ENCODE assay signal across 15 cellular contexts in genomic region chr10:104766341-104766740, GRCh38.
DNase-seq lines count a peak whose midpoint lies in the region; ATAC-seq and TF ChIP-seq lines count a peak whose summit lies in the region.
"Had no signal": no experiment of that assay in that cellular context is flagged by ENCODE, and none has a peak within 500 bp of the region (broad histone marks: within the 10 kb centered on the region; RNA-seq: fewer than 3 reads in every experiment).

No MANE protein-coding gene starts in this region.

- intact Hi-C loops in esophagus muscularis mucosa (cut with DNase I) = no loop called here

- H3K27me3 ChIP-seq in RWPE2 (ENCODE audit: insufficient read depth, poor library complexity, severe bottlenecking) = no peaks in the 10 kb centered on the region
- no peaks in the 10 kb centered on the region for H3K27me3 ChIP-seq in foreskin keratinocyte
- no peaks in the 10 kb centered on the region for H3K27me3 ChIP-seq in esophagus muscularis mucosa
- H3K27me3 ChIP-seq: tibial nerve had no signal

- no peaks in the 10 kb centered on the region for H3K36me3 ChIP-seq in RWPE2 (ENCODE audit: low read depth)
- H3K36me3 ChIP-seq in esophagus muscularis mucosa = no peaks in the 10 kb centered on the region
- H3K36me3 ChIP-seq: spleen, tibial nerve had no signal

- H3K9me3 Mint-ChIP-seq in activated naive CD4-positive, alpha-beta T cell treated with anti-CD3 and anti-CD28 coated beads, Interleukin-2, amount 50 U/mL, for 72 hours = no peaks in the 10 kb centered on the region
- H3K9me3 Mint-ChIP-seq: effector memory CD8-positive, alpha-beta T cell had no signal

- WGBS in esophagus muscularis mucosa = 25% methylated on average over 2 of the region's 2 CpGs

- ATAC-seq in activated naive CD4-positive, alpha-beta T cell treated with anti-CD3 and anti-CD28 coated beads, Interleukin-2, amount 50 U/mL, for 72 hours = peak; percentile 67 to 71
- ATAC-seq in RWPE2 (ENCODE audit: low read depth) = peak; percentile 50; the same call in 2 of the 3 replicates
- peak; percentile 48 for ATAC-seq in foreskin keratinocyte
- no peak for ATAC-seq in GM21528 (IDR thresholded peaks at IDR 0.05; ENCODE audit: low FRiP score, unreplicated experiment)
- ATAC-seq in HG03439 (IDR thresholded peaks at IDR 0.05; ENCODE audit: unreplicated experiment) = no peak
- no peak for ATAC-seq in HG03565 (IDR thresholded peaks at IDR 0.05; ENCODE audit: unreplicated experiment)
- ATAC-seq: effector memory CD8-positive, alpha-beta T cell had no signal

- TF ChIP-seq CTCF in RWPE2 (IDR thresholded peaks at IDR 0.05; ENCODE audit: poor library complexity, severe bottlenecking) = no peak
- TF ChIP-seq CTCF in foreskin keratinocyte (conservative IDR thresholded peaks at IDR 0.05) = no peak
- TF ChIP-seq CTCF in esophagus muscularis mucosa (IDR thresholded peaks at IDR 0.05) = no peak

- H3K27ac ChIP-seq in RWPE2 (ENCODE audit: poor library complexity, severe bottlenecking) (no peak overlapping the region), foreskin keratinocyte (no peak overlapping the region), esophagus muscularis mucosa (replicated peaks in 1 of 4) (no peak overlapping the region)
- H3K27ac ChIP-seq: spleen had no signal

- H3K36me3 Mint-ChIP-seq in activated naive CD4-positive, alpha-beta T cell treated with anti-CD3 and anti-CD28 coated beads, Interleukin-2, amount 50 U/mL, for 72 hours = no peaks in the 10 kb centered on the region
- H3K36me3 Mint-ChIP-seq: brain had no signal

- no peak for TF ChIP-seq POLR2A in esophagus muscularis mucosa (IDR thresholded peaks at IDR 0.05; ENCODE audit: low read depth)

- no peak overlapping the region for H3K27ac Mint-ChIP-seq in activated naive CD4-positive, alpha-beta T cell treated with anti-CD3 and anti-CD28 coated beads, Interleukin-2, amount 50 U/mL, for 72 hours
- H3K27ac Mint-ChIP-seq: brain; effector memory CD8-positive, alpha-beta T cell had no signal

- TF ChIP-seq EP300 in esophagus muscularis mucosa (IDR thresholded peaks at IDR 0.05) = no peak

- no peak for DNase-seq in activated naive CD4-positive, alpha-beta T cell treated with anti-CD3 and anti-CD28 coated beads, Interleukin-2, amount 50 U/mL, for 72 hours (ENCODE audit: low spot score in 2 of 2)
- DNase-seq in activated naive CD4-positive, alpha-beta T cell treated with Interleukin-2 at 50 U/mL for 16 hours = no peak
- no peak for DNase-seq in RWPE2 (ENCODE audit: low spot score)
- DNase-seq in foreskin keratinocyte = peak; percentile 2 to 14
- DNase-seq in esophagus muscularis mucosa (ENCODE audit: extremely low spot score) = no peak
- DNase-seq: effector memory CD8-positive, alpha-beta T cell; NCI-H1092; NCI-H510A; Right ventricle myocardium superior; spleen had no signal

- no peaks in the 10 kb centered on the region for H3K9me3 ChIP-seq in RWPE2 (ENCODE audit: severe bottlenecking)
- H3K9me3 ChIP-seq in esophagus muscularis mucosa = no peaks in the 10 kb centered on the region
- H3K9me3 ChIP-seq: spleen, tibial nerve had no signal

- no peaks in the 10 kb centered on the region for H3K4me1 ChIP-seq in RWPE2 (ENCODE audit: insufficient read depth, poor library complexity, severe bottlenecking)
- no peaks in the 10 kb centered on the region for H3K4me1 ChIP-seq in foreskin keratinocyte
- H3K4me1 ChIP-seq in esophagus muscularis mucosa = no peaks in the 10 kb centered on the region
- H3K4me1 ChIP-seq: spleen, tibial nerve had no signal

- H3K4me3 ChIP-seq in RWPE2 (ENCODE audit: severe bottlenecking) = no peak overlapping the region
- H3K4me3 ChIP-seq in esophagus muscularis mucosa = no peak overlapping the region
- H3K4me3 ChIP-seq: spleen, tibial nerve had no signal

Comparison
In these comparisons a context has a peak if more than half of its experiments do, and no peak if none do; other contexts are left out.
1. ATAC-seq: peak in activated naive CD4-positive, alpha-beta T cell treated with anti-CD3 and anti-CD28 coated beads, Interleukin-2, amount 50 U/mL, for 72 hours (2 of 2), RWPE2 (single experiment) and foreskin keratinocyte (single experiment); none in GM21528 (single experiment), HG03439 (single experiment) and HG03565 (single experiment).
2. DNase-seq: peak in foreskin keratinocyte (2 of 2); none in activated naive CD4-positive, alpha-beta T cell treated with anti-CD3 and anti-CD28 coated beads, Interleukin-2, amount 50 U/mL, for 72 hours (0 of 2), activated naive CD4-positive, alpha-beta T cell treated with Interleukin-2 at 50 U/mL for 16 hours (single experiment), RWPE2 (single experiment) and esophagus muscularis mucosa (single experiment).